Comparison of ENCODE assay signal across 8 cellular contexts in the genomic region with DNA sequence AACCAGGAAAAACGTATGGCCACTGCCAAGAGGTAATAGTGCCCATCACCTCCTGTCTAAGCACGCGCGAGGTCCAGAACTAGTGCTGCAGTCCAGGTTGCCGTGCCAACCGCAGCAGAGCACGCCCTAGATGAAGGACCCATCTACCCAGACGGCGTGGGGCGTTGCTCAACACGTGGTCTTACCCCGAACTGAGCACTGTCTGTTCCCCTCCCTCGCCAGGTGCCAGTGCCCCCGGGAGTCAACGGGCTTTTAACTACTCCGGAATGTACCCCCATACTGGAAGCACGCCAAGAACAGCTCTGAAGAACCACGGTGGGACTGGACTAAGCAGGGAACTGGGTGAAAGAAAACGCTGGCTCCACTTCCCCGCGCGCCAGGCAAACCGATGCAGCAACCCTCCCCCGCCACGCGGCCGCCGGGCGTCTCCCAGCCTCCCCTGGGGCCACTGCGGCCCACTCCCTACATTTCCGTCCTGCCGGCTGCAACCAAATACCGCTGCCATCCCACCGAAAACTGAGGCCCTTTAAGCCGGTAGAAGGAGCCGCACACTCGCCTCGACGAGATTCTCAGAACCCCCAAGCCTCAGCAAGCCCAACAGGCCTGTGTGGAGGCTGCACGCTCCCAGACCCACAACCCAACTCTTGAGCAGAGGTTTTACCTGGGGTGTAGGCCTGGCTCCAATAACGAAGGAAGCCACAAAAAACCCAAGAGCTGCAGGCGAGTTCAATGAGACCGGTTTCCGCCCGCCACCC. TPM values are rescaled to one million over a fixed set of nuclear protein-coding genes. Genes with fewer than 3 reads are reported as not detected.
A peak's percentile ranks its signal among the peaks of the same experiment; 100 is the strongest.
DNase-seq lines count a peak whose midpoint lies in the region; ATAC-seq and TF ChIP-seq lines count a peak whose summit lies in the region.

A gene (minus strand): TSS at position 734 of the 755 bp plus-strand sequence. CDS start 812 bp downstream, outside the sequence.

- H3K4me1 ChIP-seq in foreskin keratinocyte (peaks cover 8% of the 10 kb centered on the region), neuronal stem cell (ENCODE audit: control insufficient read depth in 2 of 2, insufficient read depth in 1 of 2, low read depth in 1 of 2, low read length in 2 of 2) (peaks cover 3 to 24% of the 10 kb centered on the region in 2 donors)

- H3K23ac ChIP-seq in neuronal stem cell (ENCODE audit: low read depth, low read length, poor library complexity), result peak within 1 kb of the TSS; percentile 97

- peak within 1 kb of the TSS; percentile 96 for H3K27ac ChIP-seq in RWPE1
- peak within 1 kb of the TSS; percentile 100 for H3K27ac ChIP-seq in foreskin keratinocyte
- H3K27ac ChIP-seq in neuronal stem cell (replicated peaks; ENCODE audit: low read length), result peak within 1 kb of the TSS; percentile 98

- peak within 1 kb of the TSS; percentile 99 for H3K18ac ChIP-seq in neuronal stem cell (ENCODE audit: low read length)

- H2BK120ac ChIP-seq in neuronal stem cell (ENCODE audit: low read depth, low read length), result peak within 1 kb of the TSS; percentile 82

- no peak within 1 kb of the TSS for H2BK12ac ChIP-seq in neuronal stem cell (ENCODE audit: low read length)

- H4K91ac ChIP-seq in neuronal stem cell (ENCODE audit: low read depth, low read length, poor library complexity), result peak within 1 kb of the TSS; percentile 93

- H3K9ac ChIP-seq in neuronal stem cell (ENCODE audit: low read depth, low read length, poor library complexity), result peak within 1 kb of the TSS; percentile 94

- peak within 1 kb of the TSS; percentile 99 for H2BK5ac ChIP-seq in neuronal stem cell (ENCODE audit: low read length)

- CTCF ChIA-PET in RWPE1 (lab: Yijun Ruan, JAX), result no interaction called here

- peak within 1 kb of the TSS; percentile 99 for H3K4ac ChIP-seq in neuronal stem cell (ENCODE audit: low read length)

- WGBS in neuronal stem cell (ENCODE audit: extremely low coverage in 2 of 2, insufficient read length in 2 of 2, insufficient replicate concordance in 1 of 2), 2 donors, result no CpG with 5 or more reads among the region's 45 CpGs

- DNase-seq in RWPE1 (ENCODE audit: low spot score) (peak; percentile 27), activated gamma-delta T cell (lab: John Stamatoyannopoulos, UW) (peak; percentile 31), foreskin keratinocyte (peak; percentile 21 to 37), neuronal stem cell (ENCODE audit: low spot score) (peak; percentile 17), NCI-H2107 (lab: John Stamatoyannopoulos, UW) (no peak)

- no peak for TF ChIP-seq CTCF in RWPE1 (conservative IDR thresholded peaks at IDR 0.05; ENCODE audit: low read depth)
- no peak for TF ChIP-seq CTCF in foreskin keratinocyte (conservative IDR thresholded peaks at IDR 0.05)
- no peak for TF ChIP-seq CTCF in subcutaneous adipose tissue (IDR thresholded peaks at IDR 0.05; ENCODE audit: low read depth)

- H2AFZ ChIP-seq in neuronal stem cell (ENCODE audit: low read length), result peak within 1 kb of the TSS; percentile 79

- H3K9me3 ChIP-seq in neuronal stem cell (replicated peaks in 1 of 2; ENCODE audit: control insufficient read depth in 2 of 2, insufficient read depth in 1 of 2, low read depth in 1 of 2, low read length in 2 of 2), result no peaks in the 10 kb centered on the region

- peak; percentile 22 for ATAC-seq in GM18909 (IDR thresholded peaks at IDR 0.05; ENCODE audit: poor library complexity, unreplicated experiment)
- peak; percentile 10 for ATAC-seq in HG03280 (IDR thresholded peaks at IDR 0.05; ENCODE audit: unreplicated experiment)
- ATAC-seq in foreskin keratinocyte, result peak; percentile 24

- H3K4me3 ChIP-seq in neuronal stem cell (ENCODE audit: low read length in 2 of 2), result peak within 1 kb of the TSS; percentile 95 to 98

- H3K14ac ChIP-seq in neuronal stem cell (ENCODE audit: low read length), result peak within 1 kb of the TSS; percentile 72

- H3K4me2 ChIP-seq in neuronal stem cell (ENCODE audit: insufficient read depth, low read length, poor library complexity, severe bottlenecking), result peak within 1 kb of the TSS; percentile 71

- peak within 1 kb of the TSS; percentile 96 for H2AK5ac ChIP-seq in neuronal stem cell (ENCODE audit: low read depth, low read length)

- H3K79me1 ChIP-seq in neuronal stem cell (ENCODE audit: low read depth, low read length), result no peaks in the 10 kb centered on the region

- peaks cover 35 to 51% of the 10 kb centered on the region in 2 donors for H3K36me3 ChIP-seq in neuronal stem cell (replicated peaks in 1 of 2; ENCODE audit: control insufficient read depth in 2 of 2, insufficient read depth in 2 of 2, low read length in 2 of 2)

- POLR2A ChIA-PET in RWPE1 (lab: Yijun Ruan, JAX; ENCODE audit: low non-redundant PET), result interaction anchor here (0.6 to 0.7 kb wide), 3 partner anchors 9 to 450 kb away, joined by 3 to 5 read pairs (median 3); no protein-coding TSS in a partner anchor

- H4K8ac ChIP-seq in neuronal stem cell (ENCODE audit: low read depth, low read length), result peak within 1 kb of the TSS; percentile 52

- no peaks in the 10 kb centered on the region for H3K27me3 ChIP-seq in foreskin keratinocyte
- H3K27me3 ChIP-seq in neuronal stem cell (ENCODE audit: control insufficient read depth in 3 of 3, insufficient read depth in 3 of 3, low read depth in 1 of 3, low read length in 3 of 3), result no peaks in the 10 kb centered on the region

- H2BK15ac ChIP-seq in neuronal stem cell (ENCODE audit: low read length), result peak within 1 kb of the TSS; percentile 86

RNA-seq across cellular contexts. Expression of the gene that starts here (rescaled TPM):
- 2,207 and 2,862 TPM in 2 replicates for total RNA-seq in foreskin keratinocyte
- polyA plus RNA-seq in foreskin keratinocyte, result 1,287 and 1,866 TPM in 2 replicates
- polyA plus RNA-seq in neuronal stem cell (2013, experiment 1 of 2), result 406 TPM
- 401 TPM for polyA plus RNA-seq in neuronal stem cell (2013, experiment 2 of 2)
- 1,000 to 10,000 TPM in 1 of 4 donors, 100 to 1,000 TPM in 3; 391 to 2,318 (median 532) TPM for total RNA-seq in subcutaneous adipose tissue
